In genomic region chr7:73841689-73842247, GRCh38 we compare ENCODE assay signal across 9 cellular contexts. TPM values are rescaled to one million over a fixed set of nuclear protein-coding genes. Genes with fewer than 3 reads are reported as not detected.
A peak's percentile ranks its signal among the peaks of the same experiment; 100 is the strongest.
DNase-seq lines count a peak whose midpoint lies in the region; ATAC-seq and TF ChIP-seq lines count a peak whose summit lies in the region.
"Had no signal": no experiment of that assay in that cellular context is flagged by ENCODE, and none has a peak within 500 bp of the region (broad histone marks: within the 10 kb centered on the region; RNA-seq: fewer than 3 reads in every experiment).

No MANE protein-coding gene starts in this region.

- DNase-seq in Caki2 (ENCODE audit: low read depth): peak; percentile 86
- DNase-seq in NT2/D1 (ENCODE audit: low read depth, low spot score): no peak
- DNase-seq in endodermal cell: peak; percentile 88
- DNase-seq in nephron progenitor cell: no peak
- DNase-seq in activated naive CD4-positive, alpha-beta T cell treated with anti-CD3 and anti-CD28 coated beads, Interleukin-2, amount 50 U/mL, for 16 hours: no peak
- no peak for DNase-seq in head of caudate nucleus

- TF ChIP-seq CTCF in endodermal cell (conservative IDR thresholded peaks at IDR 0.05): no peak
- no peak for TF ChIP-seq CTCF in nephron progenitor cell (IDR thresholded peaks at IDR 0.05)

- peaks cover 4% of the 10 kb centered on the region for H3K9me3 Mint-ChIP-seq in endodermal cell
- H3K9me3 Mint-ChIP-seq in nephron progenitor cell: peaks cover 11% of the 10 kb centered on the region

- H3K4me3 Mint-ChIP-seq in endodermal cell (peak overlapping the region; percentile 78), nephron progenitor cell (peak overlapping the region; percentile 83)

- H3K4me1 Mint-ChIP-seq in endodermal cell (peaks cover 10% of the 10 kb centered on the region), nephron progenitor cell (peaks cover 50% of the 10 kb centered on the region)

- no peaks in the 10 kb centered on the region for H3K27me3 ChIP-seq in NT2/D1 (ENCODE audit: insufficient read depth, insufficient read length)
- no peaks in the 10 kb centered on the region for H3K27me3 ChIP-seq in endodermal cell (ENCODE audit: control insufficient read depth, insufficient read depth, low read length, poor library complexity, severe bottlenecking)

- H3K36me3 Mint-ChIP-seq in endodermal cell (ENCODE audit: low read depth): peaks cover 5% of the 10 kb centered on the region
- H3K36me3 Mint-ChIP-seq in nephron progenitor cell (ENCODE audit: low read depth): no peaks in the 10 kb centered on the region

- ATAC-seq in GM21717 (IDR thresholded peaks at IDR 0.05; ENCODE audit: unreplicated experiment) (no peak), GM19397 (IDR thresholded peaks at IDR 0.05; ENCODE audit: unreplicated experiment) (no peak)

- H3K27me3 Mint-ChIP-seq in endodermal cell (ENCODE audit: insufficient read depth): no peaks in the 10 kb centered on the region
- H3K27me3 Mint-ChIP-seq in nephron progenitor cell (ENCODE audit: low read depth, poor library complexity): peaks cover 8% of the 10 kb centered on the region

- H3K4me1 ChIP-seq in NT2/D1 (ENCODE audit: insufficient read depth, insufficient read length) (peaks cover 3% of the 10 kb centered on the region), endodermal cell (ENCODE audit: control insufficient read depth, insufficient read depth, low read length) (no peaks in the 10 kb centered on the region)

- 57 to 79% methylated on average over 3 to 25 of the region's 25 CpGs for whole genome bisulfite sequencing in endodermal cell (ENCODE audit: insufficient coverage in 1 of 2, insufficient read length in 1 of 2), 2 experiments

- peak overlapping the region; percentile 63 for H3K4me3 ChIP-seq in NT2/D1 (ENCODE audit: insufficient read length, low read depth)
- peak overlapping the region; percentile 83 for H3K4me3 ChIP-seq in endodermal cell (ENCODE audit: low read length)

- no peaks in the 10 kb centered on the region for H3K9me3 ChIP-seq in NT2/D1 (ENCODE audit: insufficient read depth, low read length)
- no peaks in the 10 kb centered on the region for H3K9me3 ChIP-seq in endodermal cell (ENCODE audit: control insufficient read depth, low read length)

- in situ Hi-C loops in Caki2 (cut with HindIII; ENCODE audit: low pct_unique_long_range_greater_than_20kb, low sequenced_read_pairs): no loop called here

- no peak overlapping the region for H3K27ac ChIP-seq in endodermal cell (ENCODE audit: low read depth, low read length)

- intact Hi-C loops in head of caudate nucleus (cut with DNase I): loop anchor here (5.0 kb wide), 1 partner anchor 104 kb away; the partner anchor contains the start of gene ABHD11

- H3K9ac ChIP-seq in NT2/D1 (ENCODE audit: insufficient read length, low read depth): peak overlapping the region; percentile 80
- H3K9ac ChIP-seq in endodermal cell (ENCODE audit: extremely low read depth, low read length, poor library complexity, severe bottlenecking): peak overlapping the region; percentile 62

- H3K27ac Mint-ChIP-seq in endodermal cell: peak overlapping the region; percentile 92
- peak overlapping the region; percentile 83 for H3K27ac Mint-ChIP-seq in nephron progenitor cell

- H3K36me3 ChIP-seq in NT2/D1 (ENCODE audit: insufficient read depth, insufficient read length, low read length) (no peaks in the 10 kb centered on the region), endodermal cell (ENCODE audit: control insufficient read depth, insufficient read depth, low read length) (no peaks in the 10 kb centered on the region)

RNA-seq across cellular contexts. Expression of gene METTL27, which starts 0.5 kb away (rescaled TPM):
- 60.4 and 71.8 TPM in 2 replicates for total RNA-seq in Caki2 (2014; rRNA removed; shearing (Covaris generic); ENCODE audit: low replicate concordance)
- 10 to 100 TPM; 20.9 to 22.2 TPM for total RNA-seq in endodermal cell
- 4.3 TPM for polyA plus RNA-seq in endodermal cell (2013, experiment 1 of 2)
- 4.2 TPM for polyA plus RNA-seq in endodermal cell (2013, experiment 2 of 2)

RNA-seq across cellular contexts. Expression of gene CLDN4, which starts 11.0 kb away (rescaled TPM):
- 326 and 414 TPM in 2 replicates for total RNA-seq in Caki2 (2014; rRNA removed; shearing (Covaris generic); ENCODE audit: low replicate concordance)
- total RNA-seq in endodermal cell: 1 to 10 TPM; 5.6 to 9.7 TPM
- 2.2 TPM for polyA plus RNA-seq in endodermal cell (2013, experiment 1 of 2)
- 1.8 TPM for polyA plus RNA-seq in endodermal cell (2013, experiment 2 of 2)

RNA-seq across cellular contexts. Expression of gene TMEM270, which starts 19.2 kb away (rescaled TPM):
- 1.7 TPM in 1 of 2 replicates, not detected in the other for total RNA-seq in Caki2 (2014; rRNA removed; shearing (Covaris generic); ENCODE audit: low replicate concordance)
- total RNA-seq in endodermal cell: not detected
- polyA plus RNA-seq in endodermal cell (2013, experiment 1 of 2): not detected
- polyA plus RNA-seq in endodermal cell (2013, experiment 2 of 2): not detected
- total RNA-seq: LHCN-M2 had no signal

Comparison
In these comparisons a context has a peak if more than half of its experiments do, and no peak if none do; other contexts are left out.
1. DNase-seq: peak in Caki2 (single experiment) and endodermal cell (single experiment); none in NT2/D1 (single experiment), nephron progenitor cell (single experiment), activated naive CD4-positive, alpha-beta T cell treated with anti-CD3 and anti-CD28 coated beads, Interleukin-2, amount 50 U/mL, for 16 hours (single experiment) and head of caudate nucleus (0 of 42).
2. RNA of gene CLDN4, which starts 11.0 kb away (total RNA-seq): 326 to 414 TPM in Caki2; 5.6 to 9.7 TPM in endodermal cell; every median in the first group is over 10 times any median in the second.